Comparison of ENCODE assay signal across 1 cellular context in genomic region chr1:226476657-226477319, GRCh38.
A peak's percentile ranks its signal among the peaks of the same experiment; 100 is the strongest.
TF ChIP-seq lines count a peak whose summit lies in the region.

No MANE protein-coding gene starts in this region.

TF ChIP-seq in K562, 482 proteins besides CTCF, POLR2A, EP300 and RAD21 (continued from another document):
- TF ChIP-seq, protein P1, sequence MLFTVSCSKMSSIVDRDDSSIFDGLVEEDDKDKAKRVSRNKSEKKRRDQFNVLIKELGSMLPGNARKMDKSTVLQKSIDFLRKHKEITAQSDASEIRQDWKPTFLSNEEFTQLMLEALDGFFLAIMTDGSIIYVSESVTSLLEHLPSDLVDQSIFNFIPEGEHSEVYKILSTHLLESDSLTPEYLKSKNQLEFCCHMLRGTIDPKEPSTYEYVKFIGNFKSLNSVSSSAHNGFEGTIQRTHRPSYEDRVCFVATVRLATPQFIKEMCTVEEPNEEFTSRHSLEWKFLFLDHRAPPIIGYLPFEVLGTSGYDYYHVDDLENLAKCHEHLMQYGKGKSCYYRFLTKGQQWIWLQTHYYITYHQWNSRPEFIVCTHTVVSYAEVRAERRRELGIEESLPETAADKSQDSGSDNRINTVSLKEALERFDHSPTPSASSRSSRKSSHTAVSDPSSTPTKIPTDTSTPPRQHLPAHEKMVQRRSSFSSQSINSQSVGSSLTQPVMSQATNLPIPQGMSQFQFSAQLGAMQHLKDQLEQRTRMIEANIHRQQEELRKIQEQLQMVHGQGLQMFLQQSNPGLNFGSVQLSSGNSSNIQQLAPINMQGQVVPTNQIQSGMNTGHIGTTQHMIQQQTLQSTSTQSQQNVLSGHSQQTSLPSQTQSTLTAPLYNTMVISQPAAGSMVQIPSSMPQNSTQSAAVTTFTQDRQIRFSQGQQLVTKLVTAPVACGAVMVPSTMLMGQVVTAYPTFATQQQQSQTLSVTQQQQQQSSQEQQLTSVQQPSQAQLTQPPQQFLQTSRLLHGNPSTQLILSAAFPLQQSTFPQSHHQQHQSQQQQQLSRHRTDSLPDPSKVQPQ (CRISPR knock-in tag; IDR thresholded peaks at IDR 0.05; ENCODE audit: borderline replicate concordance), result no peak
- TF ChIP-seq, protein P2, sequence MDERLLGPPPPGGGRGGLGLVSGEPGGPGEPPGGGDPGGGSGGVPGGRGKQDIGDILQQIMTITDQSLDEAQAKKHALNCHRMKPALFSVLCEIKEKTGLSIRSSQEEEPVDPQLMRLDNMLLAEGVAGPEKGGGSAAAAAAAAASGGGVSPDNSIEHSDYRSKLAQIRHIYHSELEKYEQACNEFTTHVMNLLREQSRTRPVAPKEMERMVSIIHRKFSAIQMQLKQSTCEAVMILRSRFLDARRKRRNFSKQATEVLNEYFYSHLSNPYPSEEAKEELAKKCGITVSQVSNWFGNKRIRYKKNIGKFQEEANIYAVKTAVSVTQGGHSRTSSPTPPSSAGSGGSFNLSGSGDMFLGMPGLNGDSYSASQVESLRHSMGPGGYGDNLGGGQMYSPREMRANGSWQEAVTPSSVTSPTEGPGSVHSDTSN (CRISPR knock-in tag; IDR thresholded peaks at IDR 0.05; ENCODE audit: low read depth), result no peak
- TF ChIP-seq, protein P2 (tag; conservative IDR thresholded peaks at IDR 0.05; ENCODE audit: low read depth), result peak; percentile 58
- TF ChIP-seq VEZF1 (CRISPR knock-in tag; IDR thresholded peaks at IDR 0.05) (no peak), TBL1XR1 (IDR thresholded peaks at IDR 0.05; ENCODE audit: low read length in 2 of 2) (no peak), ATF3 (IDR thresholded peaks at IDR 0.05) (peak; percentile 74), ATF3 (CRISPR knock-in tag; conservative IDR thresholded peaks at IDR 0.05) (no peak), JUNB (CRISPR knock-in tag; conservative IDR thresholded peaks at IDR 0.05) (no peak)
- TF ChIP-seq, protein P3, sequence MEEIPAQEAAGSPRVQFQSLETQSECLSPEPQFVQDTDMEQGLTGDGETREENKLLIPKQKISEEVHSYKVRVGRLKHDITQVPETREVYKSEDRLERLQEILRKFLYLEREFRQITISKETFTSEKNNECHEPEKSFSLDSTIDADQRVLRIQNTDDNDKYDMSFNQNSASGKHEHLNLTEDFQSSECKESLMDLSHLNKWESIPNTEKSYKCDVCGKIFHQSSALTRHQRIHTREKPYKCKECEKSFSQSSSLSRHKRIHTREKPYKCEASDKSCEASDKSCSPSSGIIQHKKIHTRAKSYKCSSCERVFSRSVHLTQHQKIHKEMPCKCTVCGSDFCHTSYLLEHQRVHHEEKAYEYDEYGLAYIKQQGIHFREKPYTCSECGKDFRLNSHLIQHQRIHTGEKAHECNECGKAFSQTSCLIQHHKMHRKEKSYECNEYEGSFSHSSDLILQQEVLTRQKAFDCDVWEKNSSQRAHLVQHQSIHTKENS (CRISPR knock-in tag; IDR thresholded peaks at IDR 0.05), result no peak
- TF ChIP-seq, protein P4, sequence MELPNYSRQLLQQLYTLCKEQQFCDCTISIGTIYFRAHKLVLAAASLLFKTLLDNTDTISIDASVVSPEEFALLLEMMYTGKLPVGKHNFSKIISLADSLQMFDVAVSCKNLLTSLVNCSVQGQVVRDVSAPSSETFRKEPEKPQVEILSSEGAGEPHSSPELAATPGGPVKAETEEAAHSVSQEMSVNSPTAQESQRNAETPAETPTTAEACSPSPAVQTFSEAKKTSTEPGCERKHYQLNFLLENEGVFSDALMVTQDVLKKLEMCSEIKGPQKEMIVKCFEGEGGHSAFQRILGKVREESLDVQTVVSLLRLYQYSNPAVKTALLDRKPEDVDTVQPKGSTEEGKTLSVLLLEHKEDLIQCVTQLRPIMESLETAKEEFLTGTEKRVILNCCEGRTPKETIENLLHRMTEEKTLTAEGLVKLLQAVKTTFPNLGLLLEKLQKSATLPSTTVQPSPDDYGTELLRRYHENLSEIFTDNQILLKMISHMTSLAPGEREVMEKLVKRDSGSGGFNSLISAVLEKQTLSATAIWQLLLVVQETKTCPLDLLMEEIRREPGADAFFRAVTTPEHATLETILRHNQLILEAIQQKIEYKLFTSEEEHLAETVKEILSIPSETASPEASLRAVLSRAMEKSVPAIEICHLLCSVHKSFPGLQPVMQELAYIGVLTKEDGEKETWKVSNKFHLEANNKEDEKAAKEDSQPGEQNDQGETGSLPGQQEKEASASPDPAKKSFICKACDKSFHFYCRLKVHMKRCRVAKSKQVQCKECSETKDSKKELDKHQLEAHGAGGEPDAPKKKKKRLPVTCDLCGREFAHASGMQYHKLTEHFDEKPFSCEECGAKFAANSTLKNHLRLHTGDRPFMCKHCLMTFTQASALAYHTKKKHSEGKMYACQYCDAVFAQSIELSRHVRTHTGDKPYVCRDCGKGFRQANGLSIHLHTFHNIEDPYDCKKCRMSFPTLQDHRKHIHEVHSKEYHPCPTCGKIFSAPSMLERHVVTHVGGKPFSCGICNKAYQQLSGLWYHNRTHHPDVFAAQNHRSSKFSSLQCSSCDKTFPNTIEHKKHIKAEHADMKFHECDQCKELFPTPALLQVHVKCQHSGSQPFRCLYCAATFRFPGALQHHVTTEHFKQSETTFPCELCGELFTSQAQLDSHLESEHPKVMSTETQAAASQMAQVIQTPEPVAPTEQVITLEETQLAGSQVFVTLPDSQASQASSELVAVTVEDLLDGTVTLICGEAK (IDR thresholded peaks at IDR 0.05), result no peak
- TF ChIP-seq, protein P4 (CRISPR knock-in tag; IDR thresholded peaks at IDR 0.05), result no peak
